ENCODE assay signal across 8 cellular contexts in the genomic region with DNA sequence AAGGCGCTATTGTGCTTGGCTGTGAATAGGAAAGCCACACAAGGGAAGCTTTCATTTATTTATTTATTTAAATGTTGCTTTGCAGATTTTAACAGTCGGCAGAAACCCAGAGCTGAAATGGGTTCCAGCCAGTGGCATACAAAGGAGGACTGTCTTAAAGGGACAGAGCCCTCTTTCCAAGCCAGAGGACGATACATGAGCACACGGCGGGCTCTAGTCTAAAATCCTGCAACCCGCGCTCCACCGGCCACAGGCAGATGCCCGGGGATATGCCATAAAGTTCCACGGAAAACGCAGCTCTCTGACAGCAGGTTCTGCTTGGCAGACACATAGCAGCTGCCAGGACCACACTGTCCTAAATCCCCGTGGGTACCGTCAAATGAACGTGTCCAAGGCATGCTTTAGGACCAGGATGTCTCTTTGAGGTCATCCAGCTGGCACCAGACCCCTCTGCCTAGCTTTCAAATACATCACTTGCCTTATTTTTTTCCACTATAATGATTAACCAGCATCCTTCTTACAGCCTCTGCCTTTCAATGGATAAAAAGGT.
A peak's percentile ranks its signal among the peaks of the same experiment; 100 is the strongest.
DNase-seq lines count a peak whose midpoint lies in the region; ATAC-seq and TF ChIP-seq lines count a peak whose summit lies in the region.

No MANE protein-coding gene starts in this region.

- H3K79me2 ChIP-seq in H9 (ENCODE audit: insufficient read depth, low read length): no peaks in the 10 kb centered on the region

- H2BK120ac ChIP-seq in H9 (ENCODE audit: low read depth, low read length, poor library complexity, severe bottlenecking): no peak overlapping the region

- H3K23ac ChIP-seq in H9 (ENCODE audit: insufficient read length, low read depth, low read length): no peak overlapping the region

- H3K14ac ChIP-seq in H9 (ENCODE audit: insufficient read depth, low read length): no peak overlapping the region

- H3K9me3 ChIP-seq in H9 (ENCODE audit: control insufficient read depth, low read depth, low read length): no peaks in the 10 kb centered on the region

- DNase-seq in AG08396 (ENCODE audit: low spot score): peak; percentile 62
- DNase-seq in H9: no peak
- peak; percentile 42 for DNase-seq in fibroblast of mammary gland (ENCODE audit: low read depth)
- DNase-seq in nucleus accumbens (lab: John Stamatoyannopoulos, UW): peak in 49 of 56 donors; percentile 45 to 94 (median 81)
- DNase-seq in MV-4-11 (lab: John Stamatoyannopoulos, UW): no peak
- no peak for DNase-seq in NCI-H226

- H4K91ac ChIP-seq in H9 (ENCODE audit: insufficient read length, low read depth, low read length): no peak overlapping the region

- no peak overlapping the region for H3K27ac ChIP-seq in H9 (ENCODE audit: insufficient read length, low read depth, low read length)

- H2BK15ac ChIP-seq in H9 (ENCODE audit: low read depth, low read length): no peak overlapping the region

- H3K4me3 ChIP-seq in fibroblast of mammary gland (ENCODE audit: control insufficient read depth, low read depth, low read length): peak overlapping the region; percentile 51

- no peaks in the 10 kb centered on the region for H3K36me3 Mint-ChIP-seq in H9 (ENCODE audit: insufficient read depth in 1 of 3, low read depth in 3 of 3)

- H2BK20ac ChIP-seq in H9 (ENCODE audit: low read depth, low read length, poor library complexity, severe bottlenecking): no peak overlapping the region

- no peaks in the 10 kb centered on the region for H3K79me1 ChIP-seq in H9 (ENCODE audit: insufficient read depth, low read depth, low read length, poor library complexity, severe bottlenecking)

- H4K5ac ChIP-seq in H9 (ENCODE audit: insufficient read length, low read depth, low read length): no peak overlapping the region

- no peak overlapping the region for H3K4ac ChIP-seq in H9 (ENCODE audit: low read depth, low read length)

- H3K4me1 Mint-ChIP-seq in H9: peaks cover 31 to 51% of the 10 kb centered on the region in 2 experiments

- H3K56ac ChIP-seq in H9 (ENCODE audit: insufficient read length, low read depth, low read length): no peak overlapping the region

- no peak overlapping the region for H2BK12ac ChIP-seq in H9 (ENCODE audit: insufficient read length, low read depth, low read length)

- peaks cover 6% of the 10 kb centered on the region; the same call in 1 of the 2 replicates for H3K4me1 ChIP-seq in H9 (ENCODE audit: insufficient read depth, low read length)

- no peaks in the 10 kb centered on the region for H3K9me3 Mint-ChIP-seq in H9

- TF ChIP-seq CTCF in H9 (conservative IDR thresholded peaks at IDR 0.05) (no peak), fibroblast of mammary gland (conservative IDR thresholded peaks at IDR 0.05; ENCODE audit: control insufficient read depth, insufficient read depth, low read depth, low read length) (no peak)

- no peak overlapping the region for H2AK5ac ChIP-seq in H9 (ENCODE audit: insufficient read length, low read length)

- H2BK5ac ChIP-seq in H9 (ENCODE audit: insufficient read length, low read length): no peak overlapping the region

- no peaks in the 10 kb centered on the region for H4K20me1 ChIP-seq in H9 (ENCODE audit: control insufficient read depth, insufficient read depth, insufficient read length)

- H3K4me2 ChIP-seq in H9 (ENCODE audit: insufficient read depth, insufficient read length, low read length): no peak overlapping the region

- H3K27me3 ChIP-seq in H9 (ENCODE audit: insufficient read depth, low read length): no peaks in the 10 kb centered on the region

- peaks cover 6% of the 10 kb centered on the region; the same call in 1 of the 2 replicates for H3K27me3 Mint-ChIP-seq in H9 (ENCODE audit: low read depth)

- ATAC-seq in SK-N-SH treated with all-trans-retinoic acid at 6 μM for 48 hours: peak; percentile 74
- ATAC-seq in HG02840 (IDR thresholded peaks at IDR 0.05; ENCODE audit: low FRiP score, unreplicated experiment): no peak

- H3T11ph ChIP-seq in H9 (ENCODE audit: low read length): no peak overlapping the region

- no peak overlapping the region for H2AFZ ChIP-seq in H9 (ENCODE audit: low read length)

- peak overlapping the region; percentile 38 for H3K9ac ChIP-seq in H9 (ENCODE audit: extremely low read depth, insufficient read length, low read length)

- H3K18ac ChIP-seq in H9 (ENCODE audit: insufficient read length, low read depth, low read length): no peak overlapping the region

- no peaks in the 10 kb centered on the region for H3K23me2 ChIP-seq in H9 (ENCODE audit: insufficient read length, low read depth, low read length, poor library complexity, severe bottlenecking)

- WGBS in H9 (ENCODE audit: extremely low coverage, insufficient read length, low lambda C conversion rate): no CpG with 5 or more reads among the region's 14 CpGs

- H3K4me3 Mint-ChIP-seq in H9: peak overlapping the region; percentile 24 to 75; a peak in 3 of 5 replicates

- no peak overlapping the region for H3K27ac Mint-ChIP-seq in H9

- no peak overlapping the region for H4K8ac ChIP-seq in H9 (replicated peaks; ENCODE audit: insufficient read length, low read depth, low read length)

TF ChIP-seq in SK-N-SH treated with all-trans-retinoic acid at 6 μM for 48 hours, 23 proteins besides CTCF, POLR2A, EP300 and RAD21:
- TF ChIP-seq BACH2 (CRISPR knock-in tag; IDR thresholded peaks at IDR 0.05; ENCODE audit: borderline replicate concordance): no peak
- TF ChIP-seq, protein P1, sequence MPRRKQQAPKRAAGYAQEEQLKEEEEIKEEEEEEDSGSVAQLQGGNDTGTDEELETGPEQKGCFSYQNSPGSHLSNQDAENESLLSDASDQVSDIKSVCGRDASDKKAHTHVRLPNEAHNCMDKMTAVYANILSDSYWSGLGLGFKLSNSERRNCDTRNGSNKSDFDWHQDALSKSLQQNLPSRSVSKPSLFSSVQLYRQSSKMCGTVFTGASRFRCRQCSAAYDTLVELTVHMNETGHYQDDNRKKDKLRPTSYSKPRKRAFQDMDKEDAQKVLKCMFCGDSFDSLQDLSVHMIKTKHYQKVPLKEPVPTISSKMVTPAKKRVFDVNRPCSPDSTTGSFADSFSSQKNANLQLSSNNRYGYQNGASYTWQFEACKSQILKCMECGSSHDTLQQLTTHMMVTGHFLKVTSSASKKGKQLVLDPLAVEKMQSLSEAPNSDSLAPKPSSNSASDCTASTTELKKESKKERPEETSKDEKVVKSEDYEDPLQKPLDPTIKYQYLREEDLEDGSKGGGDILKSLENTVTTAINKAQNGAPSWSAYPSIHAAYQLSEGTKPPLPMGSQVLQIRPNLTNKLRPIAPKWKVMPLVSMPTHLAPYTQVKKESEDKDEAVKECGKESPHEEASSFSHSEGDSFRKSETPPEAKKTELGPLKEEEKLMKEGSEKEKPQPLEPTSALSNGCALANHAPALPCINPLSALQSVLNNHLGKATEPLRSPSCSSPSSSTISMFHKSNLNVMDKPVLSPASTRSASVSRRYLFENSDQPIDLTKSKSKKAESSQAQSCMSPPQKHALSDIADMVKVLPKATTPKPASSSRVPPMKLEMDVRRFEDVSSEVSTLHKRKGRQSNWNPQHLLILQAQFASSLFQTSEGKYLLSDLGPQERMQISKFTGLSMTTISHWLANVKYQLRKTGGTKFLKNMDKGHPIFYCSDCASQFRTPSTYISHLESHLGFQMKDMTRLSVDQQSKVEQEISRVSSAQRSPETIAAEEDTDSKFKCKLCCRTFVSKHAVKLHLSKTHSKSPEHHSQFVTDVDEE (CRISPR knock-in tag; IDR thresholded peaks at IDR 0.05): 0 out of 2 replicates have a peak, but pooled peaks have one; percentile 50
TF ChIP-seq in SK-N-SH treated with all-trans-retinoic acid at 6 μM for 48 hours: peak in this region for 1.

Comparison
In these comparisons a context has a peak if more than half of its experiments do, and no peak if none do; other contexts are left out.
1. DNase-seq: peak in AG08396 (single experiment), fibroblast of mammary gland (single experiment) and nucleus accumbens (49 of 56); none in H9 (single experiment), MV-4-11 (single experiment) and NCI-H226 (single experiment).